21 cellular contexts compared by ENCODE assay signal in genomic region chr16:80940069-80940856, GRCh38.
DNase-seq lines count a peak whose midpoint lies in the region; ATAC-seq, FAIRE-seq and TF ChIP-seq lines count a peak whose summit lies in the region.
"Had no signal": no experiment of that assay in that cellular context is flagged by ENCODE, and none has a peak within 500 bp of the region (broad histone marks: within the 10 kb centered on the region; RNA-seq: fewer than 3 reads in every experiment).

No MANE protein-coding gene starts in this region.

- H3K9me3 Mint-ChIP-seq in astrocyte (ENCODE audit: unreplicated experiment) (no peaks in the 10 kb centered on the region), glutamatergic neuron (ENCODE audit: unreplicated experiment) (peaks cover 1% of the 10 kb centered on the region)

- H4K20me1 ChIP-seq in astrocyte (ENCODE audit: insufficient read depth, low read length) = no peaks in the 10 kb centered on the region

- peaks cover 9% of the 10 kb centered on the region for H3K4me1 Mint-ChIP-seq in astrocyte (ENCODE audit: low read depth, unreplicated experiment)
- H3K4me1 Mint-ChIP-seq in glutamatergic neuron (ENCODE audit: low read depth, unreplicated experiment) = peaks cover 12% of the 10 kb centered on the region
- H3K4me1 Mint-ChIP-seq: CD4-positive, CD25-positive, alpha-beta regulatory T cell had no signal

- ATAC-seq in HG03439 (IDR thresholded peaks at IDR 0.05; ENCODE audit: unreplicated experiment) = no peak

- no peak for FAIRE-seq in astrocyte (lab: Jason Lieb, UNC)
- FAIRE-seq: HTR-8/SVneo had no signal

- H3K27ac Mint-ChIP-seq in astrocyte (ENCODE audit: unreplicated experiment) (no peak overlapping the region), glutamatergic neuron (ENCODE audit: unreplicated experiment) (peak overlapping the region; percentile 83)
- H3K27ac Mint-ChIP-seq: CD4-positive, CD25-positive, alpha-beta regulatory T cell had no signal

- peaks cover 3% of the 10 kb centered on the region for H3K27me3 Mint-ChIP-seq in astrocyte (ENCODE audit: low read depth, unreplicated experiment)
- H3K27me3 Mint-ChIP-seq in glutamatergic neuron (ENCODE audit: unreplicated experiment) = no peaks in the 10 kb centered on the region

- no peak overlapping the region for H2AFZ ChIP-seq in astrocyte (ENCODE audit: low read depth, low read length)

- no peaks in the 10 kb centered on the region for H3K27me3 ChIP-seq in astrocyte (ENCODE audit: insufficient read depth, low read length)
- H3K27me3 ChIP-seq: BE2C had no signal

- peak; percentile 9 for DNase-seq in DMS 273 (lab: John Stamatoyannopoulos, UW; ENCODE audit: unreplicated experiment)
- no peak for DNase-seq in DMS 273 treated with DMSO at 0.1 percent for 48 hours (lab: John Stamatoyannopoulos, UW)
- peak; percentile 50 for DNase-seq in astrocyte (ENCODE audit: low read depth)
- peak; percentile 30 for DNase-seq in glutamatergic neuron
- no peak for DNase-seq in dedifferentiated amniotic fluid mesenchymal stem cell (ENCODE audit: extremely low spot score)
- no peak for DNase-seq in NCI-H82 (lab: John Stamatoyannopoulos, UW)
- no peak for DNase-seq in activated naive CD4-positive, alpha-beta T cell treated with anti-CD3 and anti-CD28 coated beads, Interleukin-2, amount 50 U/mL, for 16 hours
- DNase-seq: BE2C; CD4-positive, CD25-positive, alpha-beta regulatory T cell; DMS53; NCI-H1105 treated with DMSO at 0.1 percent for 48 hours; NCI-H1694; NCI-H510A; NCI-H748 treated with DMSO at 0.1 percent for 48 hours; RPMI8226; SHP77 treated with DMSO at 0.1 percent for 48 hours; SK-N-SH had no signal

- TF ChIP-seq CTCF in astrocyte (IDR thresholded peaks at IDR 0.05; ENCODE audit: insufficient read depth, low read depth, low read length) = no peak
- TF ChIP-seq CTCF in glutamatergic neuron (IDR thresholded peaks at IDR 0.05; ENCODE audit: partially characterized antibody, unreplicated experiment) = no peak

- H3K9me3 ChIP-seq in astrocyte (ENCODE audit: insufficient read depth, low read depth, low read length) = no peaks in the 10 kb centered on the region
- H3K9me3 ChIP-seq: BE2C, SK-N-SH had no signal

- peaks cover 15% of the 10 kb centered on the region for H3K4me1 ChIP-seq in astrocyte (ENCODE audit: insufficient read depth, low read length)
- H3K4me1 ChIP-seq: BE2C had no signal

- no peak overlapping the region for H3K4me3 ChIP-seq in astrocyte (ENCODE audit: insufficient read depth, low read depth, low read length)

- H3K36me3 Mint-ChIP-seq in astrocyte (ENCODE audit: low read depth, unreplicated experiment) (no peaks in the 10 kb centered on the region), glutamatergic neuron (ENCODE audit: unreplicated experiment) (no peaks in the 10 kb centered on the region)
- H3K36me3 Mint-ChIP-seq: CD4-positive, CD25-positive, alpha-beta regulatory T cell had no signal

- H3K9ac ChIP-seq in astrocyte (ENCODE audit: low read length) = no peak overlapping the region
- H3K9ac ChIP-seq: SK-N-SH had no signal

- no peak overlapping the region for H3K4me2 ChIP-seq in astrocyte (ENCODE audit: low read length)
- H3K4me2 ChIP-seq: SK-N-SH had no signal

- no peaks in the 10 kb centered on the region for H3K79me2 ChIP-seq in astrocyte (ENCODE audit: insufficient read depth, low read length)

- H3K36me3 ChIP-seq in astrocyte (ENCODE audit: insufficient read depth, low read length) = no peaks in the 10 kb centered on the region
- H3K36me3 ChIP-seq: BE2C had no signal

- H3K4me3 Mint-ChIP-seq in astrocyte (ENCODE audit: unreplicated experiment) (no peak overlapping the region), glutamatergic neuron (ENCODE audit: unreplicated experiment) (peak overlapping the region; percentile 36)
- H3K4me3 Mint-ChIP-seq: CD4-positive, CD25-positive, alpha-beta regulatory T cell; IgD-negative memory B cell had no signal

- H3K27ac ChIP-seq in astrocyte (ENCODE audit: low read depth, low read length) = no peak overlapping the region
- H3K27ac ChIP-seq: 22Rv1 had no signal

Comparison
In these comparisons a context has a peak if more than half of its experiments do, and no peak if none do; other contexts are left out.
1. DNase-seq: peak in DMS 273 (single experiment), astrocyte (single experiment) and glutamatergic neuron (single experiment); none in DMS 273 treated with DMSO at 0.1 percent for 48 hours (single experiment), dedifferentiated amniotic fluid mesenchymal stem cell (single experiment), NCI-H82 (single experiment) and activated naive CD4-positive, alpha-beta T cell treated with anti-CD3 and anti-CD28 coated beads, Interleukin-2, amount 50 U/mL, for 16 hours (single experiment).